ENCODE assay signal across 8 cellular contexts in the genomic region with DNA sequence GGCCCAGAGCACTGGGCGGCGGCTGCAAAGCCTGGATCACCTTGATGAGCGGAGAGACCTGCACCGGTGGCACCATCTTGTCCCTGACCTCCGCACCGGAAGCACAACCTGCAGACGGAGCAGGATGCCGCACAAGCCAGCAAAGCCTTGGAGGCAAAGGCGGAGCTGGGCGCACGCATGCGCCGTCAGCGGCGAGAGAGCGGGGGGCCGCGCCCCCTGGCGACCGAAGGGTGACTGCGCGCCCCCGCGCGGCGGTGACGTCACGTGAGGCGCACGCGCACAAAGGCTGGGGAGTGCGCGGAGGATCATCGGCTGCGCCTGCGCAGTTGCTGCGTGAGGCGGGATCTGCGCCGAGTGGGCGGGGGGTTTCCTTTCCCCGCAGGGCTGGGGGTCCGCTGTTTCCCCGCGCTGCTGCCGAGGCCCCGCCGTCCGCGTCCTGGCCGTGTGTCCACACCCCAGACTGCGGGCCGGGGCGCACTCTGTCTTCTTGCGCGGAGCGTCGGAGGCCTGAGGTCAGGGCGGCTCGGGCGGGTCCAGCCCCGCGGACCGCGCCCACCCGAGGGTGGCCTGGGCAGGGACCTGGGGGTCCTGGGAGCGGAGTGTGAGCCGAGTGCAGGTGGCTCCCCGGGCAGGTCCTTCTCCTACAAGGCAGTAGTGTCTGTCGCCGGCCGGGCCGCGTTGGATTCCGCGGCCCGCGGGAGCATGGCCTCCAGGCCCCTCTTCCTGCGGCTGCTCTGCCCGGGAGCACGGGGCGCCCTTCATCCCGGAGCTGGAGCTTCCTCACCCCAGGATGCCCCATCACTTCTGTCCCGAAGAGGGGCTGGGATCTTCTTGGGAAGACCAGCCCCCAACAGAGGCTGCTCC. TPM values are rescaled to one million over a fixed set of nuclear protein-coding genes. Genes with fewer than 3 reads are reported as not detected.
DNase-seq lines count a peak whose midpoint lies in the region; ATAC-seq and TF ChIP-seq lines count a peak whose summit lies in the region.

Gene ATP5ME, minus strand, starts transcription at position 105 of the 864 bp plus-strand sequence. Its CDS starts 29 bp downstream, at position 76.
A gene with protein sequence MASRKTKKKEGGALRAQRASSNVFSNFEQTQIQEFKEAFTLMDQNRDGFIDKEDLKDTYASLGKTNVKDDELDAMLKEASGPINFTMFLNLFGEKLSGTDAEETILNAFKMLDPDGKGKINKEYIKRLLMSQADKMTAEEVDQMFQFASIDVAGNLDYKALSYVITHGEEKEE (plus strand): TSS at position 371 of the 864 bp plus-strand sequence. CDS start 3,485 bp downstream, outside the sequence.

- DNase-seq in Calu3 (peak; percentile 91), HUDEP-2 (lab: John Stamatoyannopoulos, UW; ENCODE audit: unreplicated experiment in 76 of 76) (peak in 75 of 76 experiments; percentile 50 to 97 (median 94)), NOMO-1 treated with dmso at 0.1 percent for 144 hours (lab: John Stamatoyannopoulos, UW; ENCODE audit: unreplicated experiment) (peak; percentile 90), mesenteric fat pad (ENCODE audit: low spot score) (peak; percentile 100)
- DNase-seq in activated CD8-positive, alpha-beta memory T cell treated with anti-CD3 and anti-CD28 coated beads, Interleukin-2, amount 10 ng/mL, durations not matched to agents 7 days and 5 days = peak; percentile 98
- peak; percentile 99 for DNase-seq in stimulated activated CD8-positive, alpha-beta memory T cell treated with anti-CD3 and anti-CD28 coated beads, Interleukin-15, amount 100 ng/mL, for 24 hours (ENCODE audit: low read depth)

- H3K9me3 ChIP-seq in endocrine pancreas (ENCODE audit: control insufficient read depth, low read length) = no peaks in the 10 kb centered on the region

- CTCF ChIA-PET in Calu3 (lab: Charles Lee) = interaction anchor here (0.6 kb wide), 1 partner anchor 984 kb away, joined by 3 read pairs; no protein-coding TSS in a partner anchor
- CTCF ChIA-PET in activated CD8-positive, alpha-beta memory T cell treated with anti-CD3 and anti-CD28 coated beads, Interleukin-2, amount 10 ng/mL, durations not matched to agents 7 days and 5 days (lab: Charles Lee) = interaction anchor here (0.8 to 2.8 kb wide), 13 partner anchors 10 to 550 kb away, joined by 3 to 21 read pairs (median 3); partner anchors contain the start of gene ZNF718

- no peaks in the 10 kb centered on the region for H3K4me1 ChIP-seq in endocrine pancreas (ENCODE audit: control insufficient read depth, insufficient read depth, low read length)

- intact Hi-C loops in Calu3 (cut with micrococcal nuclease; ENCODE audit: unreplicated experiment) = no loop called here

- no TSS peak for BruUV-seq in Calu3 (replicated peaks; lab: Mats Ljungman, UMichigan)

- H3K36me3 Mint-ChIP-seq in Calu3 (ENCODE audit: insufficient read depth, unreplicated experiment) = peaks cover 57% of the 10 kb centered on the region
- peaks cover 25% of the 10 kb centered on the region for H3K36me3 Mint-ChIP-seq in activated CD8-positive, alpha-beta memory T cell treated with anti-CD3 and anti-CD28 coated beads, Interleukin-2, amount 10 ng/mL, durations not matched to agents 7 days and 5 days

- no peaks in the 10 kb centered on the region for H3K9me3 Mint-ChIP-seq in Calu3 (ENCODE audit: low read depth, unreplicated experiment)
- no peaks in the 10 kb centered on the region for H3K9me3 Mint-ChIP-seq in activated CD8-positive, alpha-beta memory T cell treated with anti-CD3 and anti-CD28 coated beads, Interleukin-2, amount 10 ng/mL, durations not matched to agents 7 days and 5 days (ENCODE audit: low read depth)

- H3K4me3 ChIP-seq in endocrine pancreas (ENCODE audit: control insufficient read depth, insufficient read depth, low read length) = no peak within 1 kb of the TSS

- H3K9ac ChIP-seq in endocrine pancreas (ENCODE audit: control insufficient read depth, insufficient read depth, low read length) = peak within 1 kb of the TSS; percentile 89

- TF ChIP-seq CTCF in Calu3 (IDR thresholded peaks at IDR 0.05; ENCODE audit: unreplicated experiment) = peak; percentile 70

- H3K36me3 ChIP-seq in endocrine pancreas (ENCODE audit: control insufficient read depth, insufficient read depth, low read length) = peaks cover 8% of the 10 kb centered on the region

- no peaks in the 10 kb centered on the region for H3K27me3 ChIP-seq in endocrine pancreas (ENCODE audit: control insufficient read depth, insufficient read depth, low read length)

- H3K27ac Mint-ChIP-seq in Calu3 (ENCODE audit: unreplicated experiment) = peak within 1 kb of the TSS; percentile 47
- peak within 1 kb of the TSS; percentile 86 for H3K27ac Mint-ChIP-seq in activated CD8-positive, alpha-beta memory T cell treated with anti-CD3 and anti-CD28 coated beads, Interleukin-2, amount 10 ng/mL, durations not matched to agents 7 days and 5 days

- peak; percentile 83 for ATAC-seq in GM21381 (IDR thresholded peaks at IDR 0.05; ENCODE audit: unreplicated experiment)
- peak; percentile 94 for ATAC-seq in activated CD8-positive, alpha-beta memory T cell treated with anti-CD3 and anti-CD28 coated beads, Interleukin-2, amount 10 ng/mL, durations not matched to agents 7 days and 5 days

- H3K4me1 Mint-ChIP-seq in Calu3 (ENCODE audit: low read depth, unreplicated experiment) = peaks cover 17% of the 10 kb centered on the region
- H3K4me1 Mint-ChIP-seq in activated CD8-positive, alpha-beta memory T cell treated with anti-CD3 and anti-CD28 coated beads, Interleukin-2, amount 10 ng/mL, durations not matched to agents 7 days and 5 days = peaks cover 21% of the 10 kb centered on the region

- H3K27me3 Mint-ChIP-seq in Calu3 (ENCODE audit: unreplicated experiment) = no peaks in the 10 kb centered on the region
- no peaks in the 10 kb centered on the region for H3K27me3 Mint-ChIP-seq in activated CD8-positive, alpha-beta memory T cell treated with anti-CD3 and anti-CD28 coated beads, Interleukin-2, amount 10 ng/mL, durations not matched to agents 7 days and 5 days

- peak within 1 kb of the TSS; percentile 73 for H3K4me3 Mint-ChIP-seq in Calu3 (ENCODE audit: low read depth, unreplicated experiment)
- peak within 1 kb of the TSS; percentile 82 for H3K4me3 Mint-ChIP-seq in activated CD8-positive, alpha-beta memory T cell treated with anti-CD3 and anti-CD28 coated beads, Interleukin-2, amount 10 ng/mL, durations not matched to agents 7 days and 5 days

RNA-seq across cellular contexts. Expression of gene ATP5ME, which starts in this region (rescaled TPM):
- total RNA-seq in Calu3 (2022) (122 and 124 TPM in 2 replicates), mesenteric fat pad (210 TPM)
- 100 to 1,000 TPM; 213 to 231 TPM for total RNA-seq in activated CD8-positive, alpha-beta memory T cell treated with anti-CD3 and anti-CD28 coated beads, Interleukin-2, amount 10 ng/mL, durations not matched to agents 7 days and 5 days

RNA-seq across cellular contexts. Expression of the second gene that starts in this region (rescaled TPM):
- 7.6 and 8.5 TPM in 2 replicates for total RNA-seq in Calu3 (2022)
- 10 to 100 TPM; 14.3 to 19.8 TPM for total RNA-seq in activated CD8-positive, alpha-beta memory T cell treated with anti-CD3 and anti-CD28 coated beads, Interleukin-2, amount 10 ng/mL, durations not matched to agents 7 days and 5 days
- 16.5 TPM for total RNA-seq in mesenteric fat pad
